ENCODE assay signal across 1 cellular context in genomic region chr20:31951530-31952453, GRCh38.
TF ChIP-seq lines count a peak whose summit lies in the region.

TSS of gene PDRG1 (minus strand) at chr20:31952046. CDS start at chr20:31951961, 85 bp downstream.

TF ChIP-seq in GM12878, 131 proteins besides CTCF, POLR2A, EP300 and RAD21 (continued from another document and continues in another):
- TF ChIP-seq E4F1 (IDR thresholded peaks at IDR 0.05; ENCODE audit: borderline replicate concordance, partially characterized antibody): no peak
- peak; percentile 95 for TF ChIP-seq POLR2AphosphoS5 (IDR thresholded peaks at IDR 0.05; ENCODE audit: low read length)
- TF ChIP-seq CBX3 (IDR thresholded peaks at IDR 0.05; ENCODE audit: borderline replicate concordance, low read depth): no peak
- no peak for TF ChIP-seq SPI1 (IDR thresholded peaks at IDR 0.05; ENCODE audit: borderline replicate concordance, insufficient read depth, low read depth, low read length)
- TF ChIP-seq GATAD2B (conservative IDR thresholded peaks at IDR 0.05; ENCODE audit: low read depth): peak; percentile 72
- no peak for TF ChIP-seq E2F8 (IDR thresholded peaks at IDR 0.05; ENCODE audit: low read depth, partially characterized antibody)
- TF ChIP-seq ZBTB4 (CRISPR knock-in tag; IDR thresholded peaks at IDR 0.05): no peak
- no peak for TF ChIP-seq PRDM15 (CRISPR knock-in tag; IDR thresholded peaks at IDR 0.05)
- no peak for TF ChIP-seq SUZ12 (IDR thresholded peaks at IDR 0.05; ENCODE audit: unreplicated experiment)
- TF ChIP-seq FOXM1 (IDR thresholded peaks at IDR 0.05; ENCODE audit: low read depth, low read length): no peak; the same call in 1 of the 2 replicates
- TF ChIP-seq ZZZ3 (IDR thresholded peaks at IDR 0.05; ENCODE audit: control insufficient read depth, insufficient read length, low read depth): no peak
- TF ChIP-seq ZNF687 (IDR thresholded peaks at IDR 0.05): peak; percentile 47
- no peak for TF ChIP-seq HDAC2 (IDR thresholded peaks at IDR 0.05)
- no peak for TF ChIP-seq HDGF (IDR thresholded peaks at IDR 0.05)
- peak; percentile 89 for TF ChIP-seq NR2F1 (conservative IDR thresholded peaks at IDR 0.05)
- TF ChIP-seq ZBTB11 (CRISPR knock-in tag; IDR thresholded peaks at IDR 0.05): no peak
- no peak for TF ChIP-seq SKIL (IDR thresholded peaks at IDR 0.05; ENCODE audit: low read depth, poor library complexity, severe bottlenecking)
- TF ChIP-seq BHLHE40 (IDR thresholded peaks at IDR 0.05; ENCODE audit: borderline replicate concordance in 1 of 2, low read depth in 2 of 2, low read length in 1 of 2): peak in 1 of 2 experiments; percentile 74; a peak in 3 of 4 replicates
- TF ChIP-seq SMARCA5 (IDR thresholded peaks at IDR 0.05): peak; percentile 96
- TF ChIP-seq CBX5 (IDR thresholded peaks at IDR 0.05; ENCODE audit: low read depth): no peak
- TF ChIP-seq BRCA1 (IDR thresholded peaks at IDR 0.05; ENCODE audit: low read depth, low read length): peak; percentile 89
- TF ChIP-seq FOS (IDR thresholded peaks at IDR 0.05; ENCODE audit: borderline replicate concordance, extremely low read depth, insufficient read length): no peak
- peak; percentile 42 for TF ChIP-seq RELA (IDR thresholded peaks at IDR 0.05; ENCODE audit: borderline replicate concordance, partially characterized antibody)
- no peak for TF ChIP-seq NBN (IDR thresholded peaks at IDR 0.05)
- TF ChIP-seq MAX (IDR thresholded peaks at IDR 0.05; ENCODE audit: low read depth, low read length): no peak
- no peak for TF ChIP-seq MEF2A (IDR thresholded peaks at IDR 0.05; ENCODE audit: insufficient read depth, low read depth, low read length)
- TF ChIP-seq KDM1A (IDR thresholded peaks at IDR 0.05; ENCODE audit: borderline replicate concordance): no peak
- no peak for TF ChIP-seq IRF3 (IDR thresholded peaks at IDR 0.05)
- TF ChIP-seq BMI1 (IDR thresholded peaks at IDR 0.05; ENCODE audit: borderline replicate concordance): no peak
- no peak for TF ChIP-seq BCL11A (IDR thresholded peaks at IDR 0.05; ENCODE audit: low read depth, low read length)
- no peak for TF ChIP-seq RAD51 (IDR thresholded peaks at IDR 0.05)
- no peak for TF ChIP-seq MYC (IDR thresholded peaks at IDR 0.05; ENCODE audit: insufficient read depth, insufficient read length, insufficient replicate concordance, low read length, severe bottlenecking)
- TF ChIP-seq TBL1XR1 (IDR thresholded peaks at IDR 0.05; ENCODE audit: low read depth, low read length): no peak
